11 cellular contexts compared by ENCODE assay signal in the genomic region with DNA sequence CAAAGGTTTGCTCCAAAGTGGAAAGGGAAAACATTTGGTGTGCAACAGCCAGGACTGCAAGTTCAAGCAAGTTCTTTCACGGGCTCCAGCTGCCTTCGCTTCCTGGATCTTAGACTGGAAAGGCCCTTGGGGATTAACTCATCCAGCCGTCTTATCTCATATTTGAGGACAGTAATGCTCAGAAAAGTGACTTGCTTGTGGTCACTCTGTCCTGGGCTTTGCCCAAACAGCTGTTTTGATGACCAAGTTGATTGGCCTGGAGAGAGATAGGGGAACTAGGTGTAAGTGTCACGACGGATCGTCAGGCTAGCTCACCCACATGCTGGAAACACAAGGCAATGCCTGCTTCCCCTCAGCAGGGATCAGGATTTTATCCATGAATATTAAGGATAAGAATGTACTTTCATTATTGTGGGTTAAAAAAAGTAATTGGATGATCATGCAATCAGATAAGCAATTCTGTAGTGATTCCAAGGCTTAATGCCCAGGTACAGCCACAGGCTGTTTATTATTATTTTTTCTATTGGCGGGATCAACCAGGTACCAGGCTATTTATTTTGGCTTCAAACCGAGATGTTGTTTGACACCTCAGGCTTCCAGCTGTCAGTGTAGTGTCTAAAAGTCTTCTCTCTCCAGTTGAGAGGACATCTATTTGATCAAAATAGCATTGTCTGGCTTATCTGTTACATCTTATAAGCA.
DNase-seq lines count a peak whose midpoint lies in the region; ATAC-seq and TF ChIP-seq lines count a peak whose summit lies in the region.
"Had no signal": no experiment of that assay in that cellular context is flagged by ENCODE, and none has a peak within 500 bp of the region (broad histone marks: within the 10 kb centered on the region; RNA-seq: fewer than 3 reads in every experiment).

No MANE protein-coding gene starts in this region.

- no peak for TF ChIP-seq CTCF in VCaP (conservative IDR thresholded peaks at IDR 0.05)
- no peak for TF ChIP-seq CTCF in mucosa of descending colon (IDR thresholded peaks at IDR 0.05)

- H3K9me3 ChIP-seq in mucosa of descending colon, result no peaks in the 10 kb centered on the region

- DNase-seq in EH (ENCODE audit: low read depth), result peak; percentile 63
- DNase-seq in Right ventricle myocardium superior, result peak; percentile 71
- DNase-seq in pons (ENCODE audit: low spot score), result no peak
- DNase-seq in mucosa of descending colon, result no peak
- DNase-seq: activated CD8-positive, alpha-beta T cell treated with anti-CD3 and anti-CD28 coated beads, Interleukin-2, amount 10 ng/mL, durations not matched to agents 7 days and 5 days; NCI-H1436 had no signal

- H3K9ac ChIP-seq in rectal smooth muscle tissue (ENCODE audit: low read length), result no peak overlapping the region

- H3K4me1 ChIP-seq in rectal smooth muscle tissue (ENCODE audit: control insufficient read depth, insufficient read depth, low read length) (no peaks in the 10 kb centered on the region), mucosa of descending colon (ENCODE audit: low read depth) (peaks cover 4% of the 10 kb centered on the region)

- H3K27ac ChIP-seq in VCaP (peak overlapping the region; percentile 68), rectal smooth muscle tissue (ENCODE audit: low read depth, low read length) (peak overlapping the region; percentile 7)
- H3K27ac ChIP-seq: cardiac muscle cell had no signal

- ATAC-seq in Right ventricle myocardium superior (ENCODE audit: poor library complexity), result peak; percentile 81
- ATAC-seq in HG03095 (IDR thresholded peaks at IDR 0.05; ENCODE audit: unreplicated experiment), result no peak
- no peak for ATAC-seq in GM21825 (IDR thresholded peaks at IDR 0.05; ENCODE audit: unreplicated experiment)
- no peak for ATAC-seq in mucosa of descending colon
- ATAC-seq: activated CD8-positive, alpha-beta T cell treated with anti-CD3 and anti-CD28 coated beads, Interleukin-2, amount 10 ng/mL, durations not matched to agents 7 days and 5 days had no signal

- H3K36me3 ChIP-seq in rectal smooth muscle tissue (ENCODE audit: control insufficient read depth, insufficient read depth, low read length) (no peaks in the 10 kb centered on the region), mucosa of descending colon (ENCODE audit: low read depth) (no peaks in the 10 kb centered on the region)
- H3K36me3 ChIP-seq: cardiac muscle cell had no signal

- H3K4me3 ChIP-seq in rectal smooth muscle tissue (ENCODE audit: low read length) (no peak overlapping the region), mucosa of descending colon (no peak overlapping the region)
- H3K4me3 ChIP-seq: cardiac muscle cell had no signal

- intact Hi-C loops in Right ventricle myocardium superior (cut with DNase I) (loop anchor here (10.0 kb wide), 1 partner anchor 70 kb away; no protein-coding TSS in a partner anchor), mucosa of descending colon (cut with DNase I, micrococcal nuclease) (no loop called here)

- H3K27me3 ChIP-seq in rectal smooth muscle tissue (ENCODE audit: control insufficient read depth, insufficient read depth, low read length), result no peaks in the 10 kb centered on the region
- H3K27me3 ChIP-seq: cardiac muscle cell had no signal

Comparison
In these comparisons a context has a peak if more than half of its experiments do, and no peak if none do; other contexts are left out.
1. DNase-seq: peak in EH (single experiment) and Right ventricle myocardium superior (single experiment); none in pons (single experiment) and mucosa of descending colon (0 of 3).